Comparison of ENCODE assay signal across 24 cellular contexts in the genomic region with DNA sequence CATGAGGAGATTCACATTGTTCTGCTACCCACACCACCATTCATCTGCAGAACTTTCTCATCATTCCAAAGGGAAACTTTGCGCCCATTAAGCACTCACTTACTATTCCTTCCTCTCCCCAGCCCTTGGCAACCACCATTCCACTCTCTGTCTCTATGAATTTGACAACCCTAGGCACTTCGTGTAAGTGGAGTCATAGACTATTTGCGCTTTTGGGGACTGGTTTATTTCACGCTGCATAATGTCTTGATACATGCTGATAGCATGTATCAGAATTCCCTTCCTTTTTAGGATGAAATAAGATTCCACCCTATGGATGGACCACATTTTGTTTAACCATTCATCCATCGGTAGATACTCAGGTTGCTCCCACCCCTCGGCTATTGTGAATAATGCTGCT. TPM values are rescaled to one million over a fixed set of nuclear protein-coding genes. Genes with fewer than 3 reads are reported as not detected.
"Had no signal": no experiment of that assay in that cellular context is flagged by ENCODE, and none has a peak within 500 bp of the region (broad histone marks: within the 10 kb centered on the region; RNA-seq: fewer than 3 reads in every experiment).

No MANE protein-coding gene starts in this region.

- H3K4me2 ChIP-seq: neural progenitor cell had no signal

- DNase-seq: glutamatergic neuron; heart left ventricle; immature natural killer cell; kidney; left colon; left lung; lower lobe of right lung; mammary epithelial cell; mesenchymal stem cell; naive thymus-derived CD8-positive, alpha-beta T cell; ovary; retina; right cardiac atrium; small intestine; spleen; stimulated activated CD4-positive, alpha-beta T cell treated with anti-CD3 and anti-CD28 coated beads, Interleukin-4, amount 100 ng/mL, for 24 hours; stimulated activated naive CD4-positive, alpha-beta T cell; substantia nigra; testis; thyroid gland; upper lobe of left lung had no signal

- H3K4me3 ChIP-seq: heart left ventricle, left lung, lower lobe of right lung, neural progenitor cell, ovary, spleen, testis, thyroid gland, upper lobe of left lung, vagina had no signal

- H3K27me3 ChIP-seq: ovary, testis, thyroid gland, upper lobe of left lung, vagina had no signal

- H3K9me3 ChIP-seq: heart left ventricle, left lung, lower lobe of right lung, neutrophil, ovary, spleen, testis, thyroid gland, upper lobe of left lung, vagina had no signal

- H2AFZ ChIP-seq: neural progenitor cell had no signal

- H3K27ac ChIP-seq: left lung, lower lobe of right lung, neural progenitor cell, neutrophil, ovary, spleen, testis, thyroid gland, upper lobe of left lung, vagina had no signal

- H3K36me3 ChIP-seq: heart left ventricle, left lung, lower lobe of right lung, neural progenitor cell, neutrophil, ovary, spleen, thyroid gland, upper lobe of left lung, vagina had no signal

- H3K9ac ChIP-seq: neural progenitor cell had no signal

- H3K4me1 ChIP-seq: testis had no signal

RNA-seq across cellular contexts. Expression of gene EML1, which starts 4.5 kb away (rescaled TPM):
- total RNA-seq: naive thymus-derived CD8-positive, alpha-beta T cell had no signal
- polyA plus RNA-seq: immature natural killer cell; naive thymus-derived CD8-positive, alpha-beta T cell had no signal
